ENCODE assay signal across 17 cellular contexts in the genomic region with DNA sequence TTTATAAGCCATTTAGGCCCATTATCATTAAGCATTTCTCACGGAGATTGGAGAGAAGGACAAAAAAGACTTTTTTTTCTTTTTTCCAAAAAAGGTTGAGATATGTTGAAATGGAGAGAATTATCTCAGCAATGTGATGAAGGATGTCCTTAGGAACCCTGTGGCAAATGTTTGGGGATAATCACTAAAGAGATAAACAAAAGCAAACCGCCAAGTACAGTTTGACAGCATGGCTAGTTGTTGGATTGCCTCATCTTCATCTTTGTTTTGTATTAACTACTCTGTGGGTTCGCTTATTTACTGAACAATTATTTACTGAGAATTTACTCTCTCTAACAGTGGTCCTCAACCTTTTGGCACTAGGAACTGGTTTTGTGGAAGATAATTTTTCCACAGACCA.
"Had no signal": no experiment of that assay in that cellular context is flagged by ENCODE, and none has a peak within 500 bp of the region (broad histone marks: within the 10 kb centered on the region; RNA-seq: fewer than 3 reads in every experiment).

No MANE protein-coding gene starts in this region.

- H3K9me3 ChIP-seq: adrenal gland, prostate gland, suprapubic skin, transverse colon, vagina had no signal

- DNase-seq: activated CD8-positive, alpha-beta memory T cell treated with anti-CD3 and anti-CD28 coated beads for 24 hours; activated CD8-positive, alpha-beta memory T cell treated with anti-CD3 and anti-CD28 coated beads, Interleukin-2, amount 50 U/mL, for 48 hours; activated gamma-delta T cell treated with Interleukin-2 at 50 U/mL for 16 hours; activated T-cell treated with anti-CD3 and anti-CD28 coated beads, Interleukin-2, amount 50 U/mL, for 72 hours; adrenal gland; left colon; naive thymus-derived CD4-positive, alpha-beta T cell; right cardiac atrium; stimulated activated CD4-positive, alpha-beta T cell treated with anti-CD3 and anti-CD28 coated beads, Interleukin-4, amount 100 ng/mL, for 1 hour; stimulated activated naive CD8-positive, alpha-beta T cell treated with anti-CD3 and anti-CD28 coated beads, Interleukin-15, amount 100 ng/mL, for 72 hours; transverse colon had no signal

- H3K36me3 ChIP-seq: adrenal gland, prostate gland, vagina had no signal

- H3K4me1 ChIP-seq: adrenal gland, prostate gland, suprapubic skin, vagina had no signal

- H3K4me3 ChIP-seq: adrenal gland, prostate gland, skin epidermis, suprapubic skin, transverse colon, vagina had no signal

- H3K27me3 ChIP-seq: adrenal gland, suprapubic skin, transverse colon, vagina had no signal

- H3K27ac ChIP-seq: adrenal gland, prostate gland, skin epidermis, suprapubic skin, vagina had no signal

- ATAC-seq: activated CD4-positive, CD25-positive, alpha-beta regulatory T cell treated with anti-CD3 and anti-CD28 coated beads, Interleukin-2, amount 50 U/mL, for 24 hours; activated naive CD4-positive, alpha-beta T cell treated with anti-CD3 and anti-CD28 coated beads, Interleukin-2, amount 50 U/mL, for 72 hours; activated T-cell treated with anti-CD3 and anti-CD28 coated beads, Interleukin-2, amount 50 U/mL, for 72 hours; naive thymus-derived CD4-positive, alpha-beta T cell; right cardiac atrium; stimulated activated naive CD8-positive, alpha-beta T cell treated with anti-CD3 and anti-CD28 coated beads, Interleukin-15, amount 100 ng/mL, for 72 hours had no signal
